2 cellular contexts compared by ENCODE assay signal in the genomic region with DNA sequence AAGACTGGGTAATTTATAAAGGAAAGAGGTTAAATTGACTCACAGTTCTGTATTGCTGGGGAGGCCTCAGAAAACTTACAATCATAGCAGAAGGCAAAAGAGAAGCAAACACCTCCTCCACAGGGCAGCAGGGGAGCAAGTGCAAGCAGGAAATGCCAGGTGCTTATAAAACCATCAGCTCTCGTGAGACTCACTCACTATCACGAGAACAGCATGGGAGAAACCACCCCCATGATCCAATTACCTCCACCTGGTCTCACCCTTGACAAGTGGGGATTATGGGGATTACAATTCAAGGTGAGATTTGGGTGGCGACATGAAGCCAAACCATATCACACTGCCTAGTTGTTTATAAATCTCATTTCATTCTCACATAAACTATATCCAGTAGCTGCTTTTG.
TF ChIP-seq lines count a peak whose summit lies in the region.

No MANE protein-coding gene starts in this region.

TF ChIP-seq in A549, 52 proteins besides CTCF, POLR2A, EP300 and RAD21 (continued from another document):
- TF ChIP-seq, protein P1, sequence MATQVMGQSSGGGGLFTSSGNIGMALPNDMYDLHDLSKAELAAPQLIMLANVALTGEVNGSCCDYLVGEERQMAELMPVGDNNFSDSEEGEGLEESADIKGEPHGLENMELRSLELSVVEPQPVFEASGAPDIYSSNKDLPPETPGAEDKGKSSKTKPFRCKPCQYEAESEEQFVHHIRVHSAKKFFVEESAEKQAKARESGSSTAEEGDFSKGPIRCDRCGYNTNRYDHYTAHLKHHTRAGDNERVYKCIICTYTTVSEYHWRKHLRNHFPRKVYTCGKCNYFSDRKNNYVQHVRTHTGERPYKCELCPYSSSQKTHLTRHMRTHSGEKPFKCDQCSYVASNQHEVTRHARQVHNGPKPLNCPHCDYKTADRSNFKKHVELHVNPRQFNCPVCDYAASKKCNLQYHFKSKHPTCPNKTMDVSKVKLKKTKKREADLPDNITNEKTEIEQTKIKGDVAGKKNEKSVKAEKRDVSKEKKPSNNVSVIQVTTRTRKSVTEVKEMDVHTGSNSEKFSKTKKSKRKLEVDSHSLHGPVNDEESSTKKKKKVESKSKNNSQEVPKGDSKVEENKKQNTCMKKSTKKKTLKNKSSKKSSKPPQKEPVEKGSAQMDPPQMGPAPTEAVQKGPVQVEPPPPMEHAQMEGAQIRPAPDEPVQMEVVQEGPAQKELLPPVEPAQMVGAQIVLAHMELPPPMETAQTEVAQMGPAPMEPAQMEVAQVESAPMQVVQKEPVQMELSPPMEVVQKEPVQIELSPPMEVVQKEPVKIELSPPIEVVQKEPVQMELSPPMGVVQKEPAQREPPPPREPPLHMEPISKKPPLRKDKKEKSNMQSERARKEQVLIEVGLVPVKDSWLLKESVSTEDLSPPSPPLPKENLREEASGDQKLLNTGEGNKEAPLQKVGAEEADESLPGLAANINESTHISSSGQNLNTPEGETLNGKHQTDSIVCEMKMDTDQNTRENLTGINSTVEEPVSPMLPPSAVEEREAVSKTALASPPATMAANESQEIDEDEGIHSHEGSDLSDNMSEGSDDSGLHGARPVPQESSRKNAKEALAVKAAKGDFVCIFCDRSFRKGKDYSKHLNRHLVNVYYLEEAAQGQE (IDR thresholded peaks at IDR 0.05), result peak; percentile 55

TF ChIP-seq in K562, 482 proteins besides CTCF, POLR2A, EP300 and RAD21 (continued from another document):
- peak; percentile 81; the same call in 1 of the 2 replicates for TF ChIP-seq CHD2 (IDR thresholded peaks at IDR 0.05; ENCODE audit: low read depth, low read length)
TF ChIP-seq in K562: peak in this region for 1.
